Comparison of ENCODE assay signal across 21 cellular contexts in genomic region chr2:205771063-205771462, GRCh38.
DNase-seq lines count a peak whose midpoint lies in the region; ATAC-seq and TF ChIP-seq lines count a peak whose summit lies in the region.
"Had no signal": no experiment of that assay in that cellular context is flagged by ENCODE, and none has a peak within 500 bp of the region (broad histone marks: within the 10 kb centered on the region; RNA-seq: fewer than 3 reads in every experiment).

No MANE protein-coding gene starts in this region.

- POLR2A ChIA-PET in WTC11 (lab: Charles Lee) = no interaction called here

- no peaks in the 10 kb centered on the region for H3K27me3 ChIP-seq in BLaER1 treated with 17β-estradiol and CSF1 and Interleukin-3, amounts not matched to agents 10 nM and 100 nM
- H3K27me3 ChIP-seq in lower lobe of right lung (ENCODE audit: low read depth) (no peaks in the 10 kb centered on the region), stomach (no peaks in the 10 kb centered on the region)

- TF ChIP-seq POLR2A in stomach (IDR thresholded peaks at IDR 0.05) = no peak

- CTCF ChIA-PET in WTC11 (lab: Charles Lee) = interaction anchor here (1.4 kb wide), 1 partner anchor 155 kb away, joined by 3 read pairs; no protein-coding TSS in a partner anchor

- intact Hi-C loops in lower lobe of right lung (cut with DNase I) (loop anchor here (10.0 kb wide), 1 partner anchor 114 kb away; no protein-coding TSS in a partner anchor), stomach (cut with DNase I; ENCODE audit: low total_unique reads) (no loop called here)

- no peak overlapping the region for H3K4me3 Mint-ChIP-seq in WTC11
- H3K4me3 Mint-ChIP-seq: activated naive CD4-positive, alpha-beta T cell treated with anti-CD3 and anti-CD28 coated beads, Interleukin-2, amount 50 U/mL, for 24 hours; brain; naive thymus-derived CD4-positive, alpha-beta T cell had no signal

- H3K4me1 Mint-ChIP-seq in WTC11 = peaks cover 10% of the 10 kb centered on the region

- 17 to 61% (median 28%) methylated on average over 10 of the region's 10 CpGs for WGBS in stomach, 5 donors

- no peaks in the 10 kb centered on the region; the same call in 1 of the 2 replicates for H3K36me3 Mint-ChIP-seq in WTC11
- H3K36me3 Mint-ChIP-seq: activated naive CD4-positive, alpha-beta T cell treated with anti-CD3 and anti-CD28 coated beads, Interleukin-2, amount 50 U/mL, for 24 hours; naive thymus-derived CD4-positive, alpha-beta T cell had no signal

- H3K4me3 ChIP-seq in BLaER1 treated with 17β-estradiol and CSF1 and Interleukin-3, amounts not matched to agents 10 nM and 100 nM = no peak overlapping the region
- no peak overlapping the region for H3K4me3 ChIP-seq in choroid plexus epithelial cell (ENCODE audit: low read depth, low read length)
- no peak overlapping the region for H3K4me3 ChIP-seq in lower lobe of right lung
- H3K4me3 ChIP-seq in stomach = no peak overlapping the region
- H3K4me3 ChIP-seq: gastrocnemius medialis, GM23248, psoas muscle had no signal

- no peaks in the 10 kb centered on the region; the same call in 1 of the 2 replicates for H3K27me3 Mint-ChIP-seq in WTC11 (ENCODE audit: low read depth)

- peaks cover 0 to 60% (median 49%) of the 10 kb centered on the region in 10 experiments; a peak in 16 of 20 replicates for H3K4me1 ChIP-seq in BLaER1 treated with 17β-estradiol and CSF1 and Interleukin-3, amounts not matched to agents 10 nM and 100 nM
- peaks cover 41% of the 10 kb centered on the region for H3K4me1 ChIP-seq in lower lobe of right lung
- H3K4me1 ChIP-seq in stomach = peaks cover 35 to 88% (median 60%) of the 10 kb centered on the region in 4 donors
- H3K4me1 ChIP-seq: psoas muscle had no signal

- H4K20me1 ChIP-seq in BLaER1 treated with 17β-estradiol and CSF1 and Interleukin-3, amounts not matched to agents 10 nM and 100 nM = peaks cover 0 to 11% (median 0%) of the 10 kb centered on the region in 11 experiments; a peak in 1 of 22 replicates

- H3K9ac ChIP-seq in BLaER1 treated with 17β-estradiol and CSF1 and Interleukin-3, amounts not matched to agents 10 nM and 100 nM = no peak overlapping the region
- H3K9ac ChIP-seq: GM23248 had no signal

- peaks cover 0 to 3% (median 0%) of the 10 kb centered on the region in 11 experiments; a peak in 1 of 22 replicates for H3K9me3 ChIP-seq in BLaER1 treated with 17β-estradiol and CSF1 and Interleukin-3, amounts not matched to agents 10 nM and 100 nM (replicated peaks in 1 of 11)
- no peaks in the 10 kb centered on the region for H3K9me3 ChIP-seq in lower lobe of right lung
- H3K9me3 ChIP-seq in stomach = no peaks in the 10 kb centered on the region
- H3K9me3 ChIP-seq: gastrocnemius medialis, psoas muscle had no signal

- DNase-seq in choroid plexus epithelial cell (ENCODE audit: low read depth) (peak; percentile 71), lower lobe of right lung (no peak), stomach (peak; percentile 53), activated gamma-delta T cell (lab: John Stamatoyannopoulos, UW) (no peak), SW 1271 (lab: John Stamatoyannopoulos, UW) (no peak), WTC11 (ENCODE audit: low spot score) (no peak), SHP77 (lab: John Stamatoyannopoulos, UW) (no peak)
- DNase-seq: activated CD4-positive, alpha-beta T cell treated with anti-CD3 and anti-CD28 coated beads, Interleukin-2, amount 50 U/mL, for 48 hours; activated T-cell treated with anti-CD3 and anti-CD28 coated beads, Interleukin-2, amount 50 U/mL, for 1 hour; cortex of kidney; gastrocnemius medialis; GM23248; left ventricle myocardium superior; naive thymus-derived CD4-positive, alpha-beta T cell; NCI-H2029; NCI-H510A; psoas muscle; T-helper 1 cell had no signal

- H3K36me3 ChIP-seq in BLaER1 treated with 17β-estradiol and CSF1 and Interleukin-3, amounts not matched to agents 10 nM and 100 nM = peaks cover 0 to 37% (median 0%) of the 10 kb centered on the region in 11 experiments; a peak in 3 of 22 replicates
- H3K36me3 ChIP-seq in lower lobe of right lung = peaks cover 5% of the 10 kb centered on the region
- H3K36me3 ChIP-seq in stomach = peaks cover 0 to 9% (median 2%) of the 10 kb centered on the region in 4 donors
- H3K36me3 ChIP-seq: gastrocnemius medialis had no signal

- no peaks in the 10 kb centered on the region for H3K9me3 Mint-ChIP-seq in WTC11
- H3K9me3 Mint-ChIP-seq: activated naive CD4-positive, alpha-beta T cell treated with anti-CD3 and anti-CD28 coated beads, Interleukin-2, amount 50 U/mL, for 24 hours; brain; naive thymus-derived CD4-positive, alpha-beta T cell had no signal

- H3K27ac Mint-ChIP-seq in WTC11 = no peak overlapping the region
- H3K27ac Mint-ChIP-seq: activated naive CD4-positive, alpha-beta T cell treated with anti-CD3 and anti-CD28 coated beads, Interleukin-2, amount 50 U/mL, for 24 hours; naive thymus-derived CD4-positive, alpha-beta T cell had no signal

- ATAC-seq in lower lobe of right lung (peak; percentile 20 to 64), WTC11 (no peak)
- ATAC-seq: gastrocnemius medialis; left ventricle myocardium superior; naive thymus-derived CD4-positive, alpha-beta T cell; psoas muscle had no signal

- TF ChIP-seq CTCF in choroid plexus epithelial cell (conservative IDR thresholded peaks at IDR 0.05; ENCODE audit: low read depth, low read length) (no peak), lower lobe of right lung (IDR thresholded peaks at IDR 0.05) (no peak), stomach (IDR thresholded peaks at IDR 0.05) (no peak), WTC11 (IDR thresholded peaks at IDR 0.05) (no peak)

- TF ChIP-seq EP300 in stomach (IDR thresholded peaks at IDR 0.05) = no peak

- peak overlapping the region in 7 of 11 experiments; percentile 9 to 52 (median 33); a peak in 9 of 22 replicates for H3K4me2 ChIP-seq in BLaER1 treated with 17β-estradiol and CSF1 and Interleukin-3, amounts not matched to agents 10 nM and 100 nM

- H3K27ac ChIP-seq in BLaER1 treated with 17β-estradiol and CSF1 and Interleukin-3, amounts not matched to agents 10 nM and 100 nM = no peak overlapping the region
- H3K27ac ChIP-seq in lower lobe of right lung = peak overlapping the region; percentile 40
- H3K27ac ChIP-seq in stomach = peak overlapping the region; percentile 34 to 80 (median 73)
- H3K27ac ChIP-seq: gastrocnemius medialis, GM23248, psoas muscle had no signal

TF ChIP-seq in WTC11, 78 proteins besides CTCF, POLR2A, EP300 and RAD21:
- TF ChIP-seq ESRRA (CRISPR knock-in tag; IDR thresholded peaks at IDR 0.05; ENCODE audit: borderline replicate concordance) (no peak), NFATC4 (CRISPR knock-in tag; IDR thresholded peaks at IDR 0.05) (no peak), GTF2I (CRISPR knock-in tag; conservative IDR thresholded peaks at IDR 0.05) (no peak), ZNF263 (CRISPR knock-in tag; IDR thresholded peaks at IDR 0.05; ENCODE audit: low read depth) (no peak), FOXP1 (CRISPR knock-in tag; IDR thresholded peaks at IDR 0.05; ENCODE audit: borderline replicate concordance) (no peak), NFE2L1 (CRISPR knock-in tag; IDR thresholded peaks at IDR 0.05) (no peak), NFYB (CRISPR knock-in tag; conservative IDR thresholded peaks at IDR 0.05; ENCODE audit: low read depth) (no peak), AFF4 (CRISPR knock-in tag; IDR thresholded peaks at IDR 0.05; ENCODE audit: borderline replicate concordance) (no peak), ZBTB43 (CRISPR knock-in tag; IDR thresholded peaks at IDR 0.05) (no peak), ZNF396 (CRISPR knock-in tag; IDR thresholded peaks at IDR 0.05; ENCODE audit: borderline replicate concordance) (no peak)

Comparison
In these comparisons a context has a peak if more than half of its experiments do, and no peak if none do; other contexts are left out.
1. H3K27ac ChIP-seq: peak in lower lobe of right lung (single experiment) and stomach (5 of 5); none in BLaER1 treated with 17β-estradiol and CSF1 and Interleukin-3, amounts not matched to agents 10 nM and 100 nM (0 of 11).
2. DNase-seq: peak in choroid plexus epithelial cell (single experiment) and stomach (single experiment); none in lower lobe of right lung (single experiment), activated gamma-delta T cell (single experiment), SW 1271 (0 of 2), WTC11 (single experiment) and SHP77 (0 of 2).